16 cellular contexts compared by ENCODE assay signal in the genomic region with DNA sequence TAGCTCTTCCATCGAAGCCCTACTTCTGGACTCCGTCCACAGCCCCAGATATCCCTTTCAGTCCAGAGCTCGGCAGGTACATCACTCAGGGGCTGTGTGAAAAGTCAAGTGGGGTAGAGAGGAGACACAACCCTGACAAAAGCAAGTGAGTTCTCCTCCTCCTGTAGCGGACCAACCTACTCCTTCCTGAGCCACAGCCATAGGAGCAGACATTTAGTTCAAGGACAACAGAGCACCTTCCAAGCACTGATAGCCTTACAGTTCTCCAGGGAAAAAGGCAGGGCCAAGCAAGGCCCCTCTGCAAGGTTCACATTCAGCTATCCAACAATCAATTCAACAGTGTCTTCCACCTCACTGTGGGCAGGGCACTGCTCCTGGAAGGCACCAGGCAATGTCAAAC.
DNase-seq lines count a peak whose midpoint lies in the region; ATAC-seq and TF ChIP-seq lines count a peak whose summit lies in the region.
"Had no signal": no experiment of that assay in that cellular context is flagged by ENCODE, and none has a peak within 500 bp of the region (broad histone marks: within the 10 kb centered on the region; RNA-seq: fewer than 3 reads in every experiment).

No MANE protein-coding gene starts in this region.

- peaks cover 7% of the 10 kb centered on the region for H3K27me3 ChIP-seq in DND-41 (ENCODE audit: insufficient read depth, low read length, poor library complexity)
- H3K27me3 ChIP-seq in PC-9 (ENCODE audit: insufficient read depth, low read depth), result peaks cover 26% of the 10 kb centered on the region
- no peaks in the 10 kb centered on the region for H3K27me3 ChIP-seq in fibroblast of lung (ENCODE audit: control insufficient read depth, insufficient read depth, low read length)
- H3K27me3 ChIP-seq in osteoblast (ENCODE audit: insufficient read depth, low read length), result no peaks in the 10 kb centered on the region
- H3K27me3 ChIP-seq in smooth muscle cell (ENCODE audit: low read depth), result peaks cover 4% of the 10 kb centered on the region

- BruUV-seq in PC-9 (replicated peaks; lab: Mats Ljungman, UMichigan), result no TSS peak

- intact Hi-C loops in PC-9 (cut with micrococcal nuclease; ENCODE audit: unreplicated experiment), result no loop called here

- H3K9me3 ChIP-seq in DND-41 (ENCODE audit: insufficient read depth, low read length, severe bottlenecking), result no peaks in the 10 kb centered on the region
- H3K9me3 ChIP-seq in PC-9 (ENCODE audit: insufficient read depth, low read depth), result no peaks in the 10 kb centered on the region
- no peaks in the 10 kb centered on the region for H3K9me3 ChIP-seq in fibroblast of lung (ENCODE audit: control insufficient read depth, insufficient read depth, low read depth, low read length)
- H3K9me3 ChIP-seq in osteoblast (ENCODE audit: low read depth, low read length), result no peaks in the 10 kb centered on the region
- H3K9me3 ChIP-seq in smooth muscle cell (replicated peaks; ENCODE audit: low read depth), result no peaks in the 10 kb centered on the region

- no peaks in the 10 kb centered on the region for H3K79me2 ChIP-seq in DND-41 (ENCODE audit: insufficient read depth, low read length)
- no peaks in the 10 kb centered on the region for H3K79me2 ChIP-seq in PC-9 (ENCODE audit: low read depth)
- H3K79me2 ChIP-seq in fibroblast of lung (ENCODE audit: control insufficient read depth, insufficient read depth, low read length), result no peaks in the 10 kb centered on the region
- H3K79me2 ChIP-seq in osteoblast (ENCODE audit: insufficient read depth, low read length), result no peaks in the 10 kb centered on the region
- no peaks in the 10 kb centered on the region for H3K79me2 ChIP-seq in smooth muscle cell (ENCODE audit: low read depth)

- DNase-seq in DND-41, result no peak
- DNase-seq in PC-9, result no peak
- DNase-seq in fibroblast of lung (ENCODE audit: low read depth in 2 of 2), result no peak
- DNase-seq in osteoblast (ENCODE audit: insufficient read length, low spot score, missing footprints), result peak; percentile 21
- no peak for DNase-seq in SHP77 treated with DMSO at 0.1 percent for 48 hours (lab: John Stamatoyannopoulos, UW)
- DNase-seq in H4 (ENCODE audit: low spot score), result no peak
- no peak for DNase-seq in smooth muscle cell (lab: John Stamatoyannopoulos, UW; ENCODE audit: unreplicated experiment)
- DNase-seq: ACHN; DMS79; NCI-H1105; NCI-H2081; NCI-H748 treated with DMSO at 0.1 percent for 48 hours; NK-92 treated with Interleukin-12 subunit alpha and Interleukin-12 subunit beta, amount 100 ng/mL, for 24 hours; Right ventricle myocardium superior had no signal

- ATAC-seq in DND-41 (ENCODE audit: insufficient read depth, low read depth), result no peak
- ATAC-seq: HCT116 had no signal

- no peaks in the 10 kb centered on the region for H3K9me2 ChIP-seq in PC-9 (ENCODE audit: insufficient read depth)

- H2AFZ ChIP-seq in DND-41 (ENCODE audit: low read depth, low read length) (no peak overlapping the region), PC-9 (no peak overlapping the region), fibroblast of lung (ENCODE audit: low read length) (peak overlapping the region; percentile 88), osteoblast (ENCODE audit: low read length) (no peak overlapping the region), smooth muscle cell (ENCODE audit: low read depth) (no peak overlapping the region)

- H4K20me1 ChIP-seq in DND-41 (ENCODE audit: insufficient read depth, low read length) (no peaks in the 10 kb centered on the region), PC-9 (ENCODE audit: insufficient read depth) (no peaks in the 10 kb centered on the region), fibroblast of lung (ENCODE audit: control insufficient read depth, extremely low read depth, insufficient read depth, low read length) (no peaks in the 10 kb centered on the region), osteoblast (ENCODE audit: insufficient read depth, low read length) (no peaks in the 10 kb centered on the region), smooth muscle cell (ENCODE audit: low read depth) (no peaks in the 10 kb centered on the region)

- H3K4me1 ChIP-seq in DND-41 (ENCODE audit: insufficient read depth, low read length), result no peaks in the 10 kb centered on the region
- H3K4me1 ChIP-seq in PC-9 (replicated peaks; ENCODE audit: insufficient read depth), result no peaks in the 10 kb centered on the region
- peaks cover 5% of the 10 kb centered on the region for H3K4me1 ChIP-seq in fibroblast of lung (ENCODE audit: control insufficient read depth, extremely low read depth, insufficient read depth, low read length)
- no peaks in the 10 kb centered on the region for H3K4me1 ChIP-seq in osteoblast (ENCODE audit: insufficient read depth, low read length)
- H3K4me1 ChIP-seq in smooth muscle cell (ENCODE audit: low read depth), result no peaks in the 10 kb centered on the region

- H3K4me2 ChIP-seq in DND-41 (ENCODE audit: insufficient read depth, low read length) (0 out of 2 replicates have a peak overlapping the region, but pooled peaks have one; percentile 43), PC-9 (peak overlapping the region; percentile 9; the same call in 1 of the 2 replicates), fibroblast of lung (ENCODE audit: extremely low read depth, insufficient read depth, low read length) (peak overlapping the region; percentile 83), osteoblast (ENCODE audit: insufficient read depth, low read length) (peak overlapping the region; percentile 23), smooth muscle cell (no peak overlapping the region)

- H3K9ac ChIP-seq in DND-41 (ENCODE audit: low read depth, low read length) (no peak overlapping the region), fibroblast of lung (ENCODE audit: insufficient read depth, low read length) (no peak overlapping the region), smooth muscle cell (ENCODE audit: low read depth) (no peak overlapping the region)

- CTCF ChIA-PET in PC-9 (lab: Charles Lee), result no interaction called here

- POLR2A ChIA-PET in PC-9 (lab: Charles Lee; ENCODE audit: unreplicated experiment), result no interaction called here

- 97% methylated on average over 4 of the region's 4 CpGs for WGBS in smooth muscle cell (ENCODE audit: low lambda C conversion rate)

- no peaks in the 10 kb centered on the region for H3K36me3 ChIP-seq in DND-41 (ENCODE audit: insufficient read depth, low read length)
- no peaks in the 10 kb centered on the region for H3K36me3 ChIP-seq in PC-9 (ENCODE audit: low read depth)
- H3K36me3 ChIP-seq in fibroblast of lung (ENCODE audit: control insufficient read depth, insufficient read depth, low read length), result no peaks in the 10 kb centered on the region
- H3K36me3 ChIP-seq in osteoblast (ENCODE audit: insufficient read depth, low read length), result no peaks in the 10 kb centered on the region
- H3K36me3 ChIP-seq in smooth muscle cell (ENCODE audit: low read depth), result no peaks in the 10 kb centered on the region

- no peak for TF ChIP-seq CTCF in DND-41 (IDR thresholded peaks at IDR 0.05; ENCODE audit: borderline replicate concordance, extremely low read depth, low read length, poor library complexity, severe bottlenecking)
- no peak for TF ChIP-seq CTCF in PC-9 (conservative IDR thresholded peaks at IDR 0.05)
- TF ChIP-seq CTCF in fibroblast of lung (conservative IDR thresholded peaks at IDR 0.05 in 1 of 2, IDR thresholded peaks at IDR 0.05 in 1 of 2; ENCODE audit: low read depth in 1 of 2, low read length in 2 of 2), result no peak
- no peak for TF ChIP-seq CTCF in osteoblast (IDR thresholded peaks at IDR 0.05; ENCODE audit: extremely low read depth, low read depth, low read length)
- TF ChIP-seq CTCF in smooth muscle cell (IDR thresholded peaks at IDR 0.05; ENCODE audit: borderline replicate concordance, insufficient read depth, poor library complexity, severe bottlenecking), result no peak

- H3F3A ChIP-seq in PC-9 (ENCODE audit: insufficient read depth, low read depth), result no peaks in the 10 kb centered on the region
- no peaks in the 10 kb centered on the region for H3F3A ChIP-seq in smooth muscle cell (ENCODE audit: low read depth)

- H3K4me3 ChIP-seq in DND-41 (ENCODE audit: low read depth in 1 of 2, low read length in 2 of 2) (no peak overlapping the region), PC-9 (no peak overlapping the region), fibroblast of lung (replicated peaks in 1 of 4; ENCODE audit: control extremely low read depth in 1 of 4, insufficient read depth in 1 of 4, low read depth in 3 of 4, low read length in 4 of 4) (peak overlapping the region in 2 of 4 experiments; percentile 5 to 16), osteoblast (ENCODE audit: insufficient read depth, low read length) (no peak overlapping the region), smooth muscle cell (no peak overlapping the region)
- H3K4me3 ChIP-seq: SK-N-MC had no signal

- H3K27ac ChIP-seq in DND-41 (ENCODE audit: low read length) (no peak overlapping the region), PC-9 (no peak overlapping the region), fibroblast of lung (ENCODE audit: insufficient read depth, low read length) (peak overlapping the region; percentile 45), osteoblast (ENCODE audit: low read depth, low read length) (no peak overlapping the region), smooth muscle cell (ENCODE audit: low read depth) (no peak overlapping the region)
- H3K27ac ChIP-seq: SK-N-MC had no signal
